ENCODE assay signal across 32 cellular contexts in genomic region chr16:81172769-81173658, GRCh38.
"Had no signal": no experiment of that assay in that cellular context is flagged by ENCODE, and none has a peak within 500 bp of the region (broad histone marks: within the 10 kb centered on the region; RNA-seq: fewer than 3 reads in every experiment).

No MANE protein-coding gene starts in this region.

- DNase-seq: activated CD4-positive, alpha-beta memory T cell treated with anti-CD3 and anti-CD28 coated beads, Interleukin-2, amount 10 ng/mL, durations not matched to agents 7 days and 5 days; activated CD4-positive, alpha-beta T cell treated with anti-CD3 and anti-CD28 coated beads for 1 hour; activated CD4-positive, alpha-beta T cell treated with anti-CD3 and anti-CD28 coated beads for 48 hours; activated CD4-positive, CD25-positive, alpha-beta regulatory T cell; activated CD8-positive, alpha-beta memory T cell treated with anti-CD3 and anti-CD28 coated beads for 24 hours; activated CD8-positive, alpha-beta memory T cell treated with anti-CD3 and anti-CD28 coated beads, Interleukin-2, amount 10 ng/mL, durations not matched to agents 7 days and 5 days; activated CD8-positive, alpha-beta memory T cell treated with anti-CD3 and anti-CD28 coated beads, Interleukin-2, amount 50 U/mL, for 48 hours; activated effector memory CD4-positive, alpha-beta T cell treated with Interleukin-2 at 50 U/mL for 16 hours; activated naive CD4-positive, alpha-beta T cell treated with anti-CD3 and anti-CD28 coated beads, Interleukin-2, amount 10 ng/mL, durations not matched to agents 7 days and 5 days; activated naive CD8-positive, alpha-beta T cell treated with anti-CD3 and anti-CD28 coated beads, Interleukin-2, amount 50 U/mL, for 24 hours; activated T-cell treated with anti-CD3 and anti-CD28 coated beads, Interleukin-2, amount 50 U/mL, for 48 hours; anterior cingulate cortex; brain microvascular endothelial cell; Karpas-422; NCI-H1048; NCI-H1105 treated with DMSO at 0.1 percent for 48 hours; NCI-H1436; NCI-H187; NCI-H2029 treated with DMSO at 0.1 percent for 48 hours; NCI-H2107; NCI-H2171; NCI-H510A; NCI-H526; NCI-H748 treated with DMSO at 0.1 percent for 48 hours; PC-9; Right ventricle myocardium superior; SW 1271; T-helper 1 cell; T-helper 2 cell; T-helper 9 cell; WERI-Rb-1 had no signal

- H3K27me3 ChIP-seq: brain microvascular endothelial cell, cardiac muscle cell had no signal

- H2AFZ ChIP-seq: PC-9 had no signal

- H3K4me3 ChIP-seq: cardiac muscle cell, PC-9 had no signal

- ATAC-seq: activated CD8-positive, alpha-beta memory T cell treated with anti-CD3 and anti-CD28 coated beads, Interleukin-2, amount 10 ng/mL, durations not matched to agents 7 days and 5 days; activated naive CD8-positive, alpha-beta T cell treated with anti-CD3 and anti-CD28 coated beads, Interleukin-2, amount 50 U/mL, for 24 hours had no signal

- H3K36me3 ChIP-seq: brain microvascular endothelial cell, cardiac muscle cell, WERI-Rb-1 had no signal

- H3K27ac ChIP-seq: brain microvascular endothelial cell, cardiac muscle cell, PC-9, WERI-Rb-1 had no signal

- H3K4me2 ChIP-seq: PC-9 had no signal
